In the genomic region with DNA sequence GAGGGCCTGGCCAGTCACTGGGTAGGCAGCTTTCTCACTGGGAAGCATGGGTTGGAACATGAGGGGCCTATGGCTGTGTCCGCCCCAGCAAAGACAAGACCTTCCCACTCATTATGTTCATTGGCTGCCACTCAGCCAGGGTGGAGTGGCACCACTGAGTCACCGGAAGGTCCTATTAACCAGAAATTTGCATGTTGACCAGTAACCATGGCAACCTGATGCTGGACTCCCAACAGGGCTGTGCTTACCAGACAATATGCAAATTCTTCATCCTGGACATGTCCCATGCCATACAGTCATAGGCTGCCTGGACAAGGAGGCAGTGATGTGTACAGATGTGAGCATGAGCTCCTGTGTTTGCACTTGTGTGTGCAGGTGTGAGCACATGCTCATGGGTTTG, we compare ENCODE assay signal across 12 cellular contexts.
DNase-seq lines count a peak whose midpoint lies in the region; ATAC-seq and TF ChIP-seq lines count a peak whose summit lies in the region.
"Had no signal": no experiment of that assay in that cellular context is flagged by ENCODE, and none has a peak within 500 bp of the region (broad histone marks: within the 10 kb centered on the region; RNA-seq: fewer than 3 reads in every experiment).

No MANE protein-coding gene starts in this region.

- no peaks in the 10 kb centered on the region for H3K9me2 ChIP-seq in HCT116 (ENCODE audit: insufficient read depth)

- intact Hi-C loops in HCT116 (cut with micrococcal nuclease): loop anchor here (5.0 kb wide), 1 partner anchor 105 kb away; no protein-coding TSS in a partner anchor

- TF ChIP-seq CTCF in HCT116 (IDR thresholded peaks at IDR 0.05 in 2 of 3, conservative IDR thresholded peaks at IDR 0.05 in 1 of 3; ENCODE audit: borderline replicate concordance in 1 of 3, insufficient read depth in 1 of 3, low read depth in 2 of 3, low read length in 2 of 3): no peak
- no peak for TF ChIP-seq CTCF in RWPE2 (IDR thresholded peaks at IDR 0.05; ENCODE audit: poor library complexity, severe bottlenecking)
- no peak for TF ChIP-seq CTCF in smooth muscle cell (IDR thresholded peaks at IDR 0.05; ENCODE audit: borderline replicate concordance, insufficient read depth, poor library complexity, severe bottlenecking)

- no peaks in the 10 kb centered on the region for H4K20me1 ChIP-seq in HCT116 (ENCODE audit: insufficient read depth)
- H4K20me1 ChIP-seq in smooth muscle cell (ENCODE audit: low read depth): no peaks in the 10 kb centered on the region

- TF ChIP-seq RAD21 in HCT116 (IDR thresholded peaks at IDR 0.05; ENCODE audit: low read depth): no peak

- TF ChIP-seq POLR2A in HCT116 (IDR thresholded peaks at IDR 0.05; ENCODE audit: borderline replicate concordance, extremely low read depth, insufficient read depth, insufficient read length): no peak

- 75% methylated on average over 2 of the region's 2 CpGs for WGBS in smooth muscle cell (ENCODE audit: low lambda C conversion rate)

- CTCF ChIA-PET in HCT116 (lab: Charles Lee): interaction anchor here (0.9 to 2.4 kb wide), 2 partner anchors 75 to 79 kb away, joined by 3 to 18 read pairs; no protein-coding TSS in a partner anchor

- no peak overlapping the region for H3K9ac ChIP-seq in HCT116 (ENCODE audit: low read length)
- no peak overlapping the region for H3K9ac ChIP-seq in smooth muscle cell (ENCODE audit: low read depth)

- no peaks in the 10 kb centered on the region for H3K79me2 ChIP-seq in HCT116 (ENCODE audit: insufficient read depth, low read length)
- H3K79me2 ChIP-seq in smooth muscle cell (ENCODE audit: low read depth): no peaks in the 10 kb centered on the region

- H3K4me3 ChIP-seq in HCT116 (replicated peaks in 1 of 2; ENCODE audit: low read depth in 1 of 2, low read length in 2 of 2) (no peak overlapping the region), RWPE2 (ENCODE audit: severe bottlenecking) (no peak overlapping the region), smooth muscle cell (no peak overlapping the region)

- H2AFZ ChIP-seq in HCT116 (ENCODE audit: low read depth, low read length, poor library complexity, severe bottlenecking) (no peak overlapping the region), smooth muscle cell (ENCODE audit: low read depth) (no peak overlapping the region)

- H3K27me3 ChIP-seq in HCT116 (ENCODE audit: insufficient read depth, low read length): no peaks in the 10 kb centered on the region
- H3K27me3 ChIP-seq in RWPE2 (ENCODE audit: insufficient read depth, poor library complexity, severe bottlenecking): no peaks in the 10 kb centered on the region
- H3K27me3 ChIP-seq in smooth muscle cell (ENCODE audit: low read depth): peaks cover 52% of the 10 kb centered on the region

- no peak overlapping the region for H3K4me2 ChIP-seq in HCT116 (ENCODE audit: low read length)
- H3K4me2 ChIP-seq in smooth muscle cell: no peak overlapping the region

- no peak overlapping the region for H3K27ac ChIP-seq in HCT116 (ENCODE audit: low read depth, low read length)
- H3K27ac ChIP-seq in RWPE2 (ENCODE audit: poor library complexity, severe bottlenecking): no peak overlapping the region
- H3K27ac ChIP-seq in smooth muscle cell (ENCODE audit: low read depth): no peak overlapping the region

- no peaks in the 10 kb centered on the region for H3K36me3 ChIP-seq in HCT116 (ENCODE audit: control insufficient read depth in 1 of 2, insufficient read depth in 2 of 2, low read length in 2 of 2)
- H3K36me3 ChIP-seq in RWPE2 (ENCODE audit: low read depth): no peaks in the 10 kb centered on the region
- H3K36me3 ChIP-seq in smooth muscle cell (ENCODE audit: low read depth): no peaks in the 10 kb centered on the region

- ATAC-seq in HCT116 (peak; percentile 25; the same call in 1 of the 2 replicates), RWPE2 (ENCODE audit: low read depth) (0 out of 3 replicates have a peak, but pooled peaks have one; percentile 16), HG02870 (IDR thresholded peaks at IDR 0.05; ENCODE audit: unreplicated experiment) (no peak), GM21390 (IDR thresholded peaks at IDR 0.05; ENCODE audit: unreplicated experiment) (no peak)

- H3K4me1 ChIP-seq in HCT116 (ENCODE audit: control insufficient read depth in 1 of 2, insufficient read depth in 2 of 2, low read length in 2 of 2) (no peaks in the 10 kb centered on the region; a peak in 1 of 4 replicates), RWPE2 (ENCODE audit: insufficient read depth, poor library complexity, severe bottlenecking) (peaks cover 8% of the 10 kb centered on the region), smooth muscle cell (ENCODE audit: low read depth) (no peaks in the 10 kb centered on the region)

- H3K9me3 ChIP-seq in HCT116 (ENCODE audit: control insufficient read depth in 1 of 2, insufficient read depth in 1 of 2, low read depth in 1 of 2, low read length in 2 of 2): no peaks in the 10 kb centered on the region
- no peaks in the 10 kb centered on the region for H3K9me3 ChIP-seq in RWPE2 (ENCODE audit: severe bottlenecking)
- no peaks in the 10 kb centered on the region for H3K9me3 ChIP-seq in smooth muscle cell (replicated peaks; ENCODE audit: low read depth)

- BruUV-seq in HCT116 (replicated peaks; lab: Mats Ljungman, UMichigan): no TSS peak

- DNase-seq in GM04503 (ENCODE audit: low read depth): peak; percentile 31
- DNase-seq in HCT116 (ENCODE audit: low read depth, low spot score): no peak
- no peak for DNase-seq in RWPE2 (ENCODE audit: low spot score)
- peak; percentile 14 for DNase-seq in iris pigment epithelial cell (ENCODE audit: low read depth)
- DNase-seq in KG1 (lab: John Stamatoyannopoulos, UW): no peak
- no peak for DNase-seq in smooth muscle cell (lab: John Stamatoyannopoulos, UW; ENCODE audit: unreplicated experiment)
- DNase-seq: CD8-positive, alpha-beta memory T cell; NCI-H1930; stimulated activated CD8-positive, alpha-beta memory T cell treated with anti-CD3 and anti-CD28 coated beads, Interleukin-4, amount 100 ng/mL, for 48 hours; T-helper 9 cell had no signal

- RAD21 ChIA-PET in HCT116 (lab: Charles Lee; ENCODE audit: low non-redundant PET in 1 of 2, low total read pairs in 2 of 2, uncharacterized antibody in 2 of 2, unreplicated experiment in 2 of 2): interaction anchor here in 1 of 2 experiments (1.3 kb wide), 1 partner anchor 75 kb away, joined by 5 read pairs; no protein-coding TSS in a partner anchor

- H3F3A ChIP-seq in smooth muscle cell (ENCODE audit: low read depth): no peaks in the 10 kb centered on the region

- POLR2A ChIA-PET in HCT116 (lab: Charles Lee): no interaction called here

TF ChIP-seq in HCT116, 20 proteins besides CTCF, POLR2A, EP300 and RAD21:
- TF ChIP-seq, protein P1, sequence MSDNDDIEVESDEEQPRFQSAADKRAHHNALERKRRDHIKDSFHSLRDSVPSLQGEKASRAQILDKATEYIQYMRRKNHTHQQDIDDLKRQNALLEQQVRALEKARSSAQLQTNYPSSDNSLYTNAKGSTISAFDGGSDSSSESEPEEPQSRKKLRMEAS (IDR thresholded peaks at IDR 0.05): no peak

Comparison
In these comparisons a context has a peak if more than half of its experiments do, and no peak if none do; other contexts are left out.
1. DNase-seq: peak in GM04503 (single experiment) and iris pigment epithelial cell (single experiment); none in HCT116 (single experiment), RWPE2 (single experiment), KG1 (single experiment) and smooth muscle cell (single experiment).
2. ATAC-seq: peak in HCT116 (single experiment) and RWPE2 (single experiment); none in HG02870 (single experiment) and GM21390 (single experiment).